Comparison of ENCODE assay signal across 28 cellular contexts in the genomic region with DNA sequence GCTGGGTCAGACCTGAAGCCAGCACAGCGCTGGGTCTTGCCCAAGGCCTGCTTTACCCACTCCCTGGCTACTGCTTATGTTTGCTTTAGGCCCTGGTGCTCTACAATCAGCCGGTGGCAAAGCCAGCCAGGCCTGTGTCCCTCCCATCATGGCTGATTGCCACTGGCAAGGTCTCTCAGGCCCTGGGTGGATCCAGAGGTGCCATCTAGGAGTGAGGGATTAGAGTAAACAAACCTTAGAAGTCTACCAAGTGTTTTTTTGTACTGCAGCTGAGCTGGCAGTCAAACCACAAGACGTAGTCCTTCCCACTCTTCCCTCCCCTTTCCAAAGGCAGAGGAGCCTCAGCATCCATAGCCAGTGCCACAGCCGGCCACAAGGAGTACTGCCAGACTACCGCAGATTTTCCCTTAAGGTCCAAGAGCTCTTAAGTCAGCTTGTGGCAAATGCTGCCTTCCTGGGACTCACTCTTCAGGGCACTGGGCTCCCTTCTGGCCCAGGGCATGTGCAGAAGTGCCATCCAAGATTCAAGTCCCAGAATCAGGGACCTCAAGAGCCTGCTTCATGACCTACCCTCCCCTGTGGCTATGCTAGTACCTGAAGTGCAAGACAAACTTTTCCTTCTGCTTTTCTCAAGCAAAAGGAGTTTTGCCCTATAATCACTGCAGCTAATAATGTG. TPM values are rescaled to one million over a fixed set of nuclear protein-coding genes. Genes with fewer than 3 reads are reported as not detected.
DNase-seq lines count a peak whose midpoint lies in the region; ATAC-seq and TF ChIP-seq lines count a peak whose summit lies in the region.
"Had no signal": no experiment of that assay in that cellular context is flagged by ENCODE, and none has a peak within 500 bp of the region (broad histone marks: within the 10 kb centered on the region; RNA-seq: fewer than 3 reads in every experiment).

No MANE protein-coding gene starts in this region.

- H3K9ac ChIP-seq in parathyroid adenoma (no peak overlapping the region), neural progenitor cell (no peak overlapping the region)
- H3K9ac ChIP-seq: SK-N-SH had no signal

- POLR2A ChIA-PET in WTC11 (lab: Charles Lee): no interaction called here
- POLR2A ChIA-PET in GM10248 (lab: Yijun Ruan, JAX): no interaction called here

- no peak for TF ChIP-seq CTCF in WTC11 (IDR thresholded peaks at IDR 0.05)
- TF ChIP-seq CTCF in parathyroid adenoma (IDR thresholded peaks at IDR 0.05): no peak
- TF ChIP-seq CTCF in GM10248 (IDR thresholded peaks at IDR 0.05; ENCODE audit: control extremely low read depth, extremely low read depth, low read depth, missing control alignments): no peak
- no peak for TF ChIP-seq CTCF in neural progenitor cell (IDR thresholded peaks at IDR 0.05)
- no peak for TF ChIP-seq CTCF in tibial nerve (IDR thresholded peaks at IDR 0.05)

- no peaks in the 10 kb centered on the region for H3K4me1 Mint-ChIP-seq in WTC11
- no peaks in the 10 kb centered on the region for H3K4me1 Mint-ChIP-seq in neural progenitor cell
- H3K4me1 Mint-ChIP-seq: activated CD4-positive, alpha-beta T cell treated with anti-CD3 and anti-CD28 coated beads, Interleukin-2, amount 10 ng/mL, durations not matched to agents 7 days and 5 days; CD4-positive, CD25-positive, alpha-beta regulatory T cell; memory B cell; naive thymus-derived CD8-positive, alpha-beta T cell had no signal

- DNase-seq in HT-29 (ENCODE audit: low spot score) (peak; percentile 87), WTC11 (ENCODE audit: low spot score) (no peak), left lobe of liver (ENCODE audit: low spot score) (peak; percentile 97), GM10248 (ENCODE audit: extremely low spot score) (no peak), neural progenitor cell (ENCODE audit: low spot score) (no peak), tibial nerve (ENCODE audit: low spot score in 2 of 2) (no peak)
- DNase-seq: activated CD4-positive, alpha-beta T cell treated with anti-CD3 and anti-CD28 coated beads, Interleukin-2, amount 10 ng/mL, durations not matched to agents 7 days and 5 days; activated naive CD4-positive, alpha-beta T cell treated with Interleukin-2 at 50 U/mL for 16 hours; activated T-cell treated with anti-CD3 and anti-CD28 coated beads, Interleukin-2, amount 50 U/mL, for 72 hours; CD4-positive, CD25-positive, alpha-beta regulatory T cell; DMS 273 treated with DMSO at 0.1 percent for 48 hours; GDM1; Karpas-422; kidney; naive thymus-derived CD8-positive, alpha-beta T cell; NCI-H1048; NCI-H187 treated with DMSO at 0.1 percent for 48 hours; NCI-H2227 treated with DMSO at 0.1 percent for 48 hours; NCI-H69; SK-N-SH; stimulated activated naive CD4-positive, alpha-beta T cell treated with Interleukin-2 at 50 U/mL for 16 hours; T-helper 2 cell; tibial artery had no signal

- TF ChIP-seq EP300 in tibial nerve (IDR thresholded peaks at IDR 0.05): no peak

- H3K27me3 Mint-ChIP-seq in WTC11 (ENCODE audit: low read depth): no peaks in the 10 kb centered on the region
- no peaks in the 10 kb centered on the region for H3K27me3 Mint-ChIP-seq in neural progenitor cell (ENCODE audit: insufficient read depth, low read depth)
- H3K27me3 Mint-ChIP-seq: CD4-positive, CD25-positive, alpha-beta regulatory T cell had no signal

- H3K9me3 ChIP-seq in parathyroid adenoma (ENCODE audit: control insufficient read depth, low read length): no peaks in the 10 kb centered on the region
- H3K9me3 ChIP-seq in neural progenitor cell (ENCODE audit: low read depth): no peaks in the 10 kb centered on the region
- peaks cover 0 to 12% (median 0%) of the 10 kb centered on the region in 4 donors for H3K9me3 ChIP-seq in tibial nerve
- H3K9me3 ChIP-seq: adrenal gland, SK-N-SH, tibial artery had no signal

- H3K27ac ChIP-seq in parathyroid adenoma (peak overlapping the region; percentile 45), neural progenitor cell (no peak overlapping the region), tibial nerve (no peak overlapping the region)
- H3K27ac ChIP-seq: adrenal gland, right atrium auricular region, tibial artery had no signal

- CTCF ChIA-PET in WTC11 (lab: Charles Lee): interaction anchor here (0.5 to 1.9 kb wide), 8 partner anchors 9 to 201 kb away, joined by 3 to 13 read pairs (median 4); no protein-coding TSS in a partner anchor
- CTCF ChIA-PET in GM10248 (lab: Yijun Ruan, JAX): no interaction called here

- H3F3A ChIP-seq in neural progenitor cell (ENCODE audit: low read depth): no peaks in the 10 kb centered on the region

- peak; percentile 64 for ATAC-seq in WTC11
- ATAC-seq in left lobe of liver: peak; percentile 97
- no peak for ATAC-seq in GM21360 (IDR thresholded peaks at IDR 0.05; ENCODE audit: unreplicated experiment)
- ATAC-seq: activated T-cell treated with anti-CD3 and anti-CD28 coated beads, Interleukin-2, amount 50 U/mL, for 72 hours; naive thymus-derived CD8-positive, alpha-beta T cell had no signal

- H3K4me2 ChIP-seq in parathyroid adenoma (ENCODE audit: low read length): no peak overlapping the region
- no peak overlapping the region for H3K4me2 ChIP-seq in neural progenitor cell
- H3K4me2 ChIP-seq: SK-N-SH had no signal

- TF ChIP-seq POLR2A in tibial nerve (IDR thresholded peaks at IDR 0.05): no peak

- no peaks in the 10 kb centered on the region for H3K27me3 ChIP-seq in parathyroid adenoma (ENCODE audit: control insufficient read depth, insufficient read depth, low read length)
- no peaks in the 10 kb centered on the region for H3K27me3 ChIP-seq in neural progenitor cell
- no peaks in the 10 kb centered on the region for H3K27me3 ChIP-seq in tibial nerve
- H3K27me3 ChIP-seq: adrenal gland, right atrium auricular region, tibial artery had no signal

- H2AFZ ChIP-seq in parathyroid adenoma: peak overlapping the region; percentile 23
- no peak overlapping the region for H2AFZ ChIP-seq in neural progenitor cell (replicated peaks)

- H4K20me1 ChIP-seq in neural progenitor cell (ENCODE audit: low read depth): no peaks in the 10 kb centered on the region

- H3K4me1 ChIP-seq in parathyroid adenoma (peaks cover 4% of the 10 kb centered on the region), neural progenitor cell (no peaks in the 10 kb centered on the region), tibial nerve (no peaks in the 10 kb centered on the region)
- H3K4me1 ChIP-seq: adrenal gland, right atrium auricular region had no signal

- H3K4me3 ChIP-seq in parathyroid adenoma (ENCODE audit: low read depth, low read length) (no peak overlapping the region), neural progenitor cell (no peak overlapping the region), tibial nerve (no peak overlapping the region)
- H3K4me3 ChIP-seq: adrenal gland, right atrium auricular region, tibial artery had no signal

- no peaks in the 10 kb centered on the region for H3K36me3 ChIP-seq in parathyroid adenoma (ENCODE audit: control insufficient read depth, insufficient read depth, low read length)
- no peaks in the 10 kb centered on the region for H3K36me3 ChIP-seq in neural progenitor cell
- no peaks in the 10 kb centered on the region for H3K36me3 ChIP-seq in tibial nerve
- H3K36me3 ChIP-seq: adrenal gland, right atrium auricular region, tibial artery had no signal

- H3K27ac Mint-ChIP-seq in WTC11 (no peak overlapping the region), neural progenitor cell (no peak overlapping the region)
- H3K27ac Mint-ChIP-seq: activated CD4-positive, alpha-beta T cell treated with anti-CD3 and anti-CD28 coated beads, Interleukin-2, amount 10 ng/mL, durations not matched to agents 7 days and 5 days; activated T-cell treated with anti-CD3 and anti-CD28 coated beads, Interleukin-2, amount 50 U/mL, for 72 hours; CD4-positive, CD25-positive, alpha-beta regulatory T cell; memory B cell; naive thymus-derived CD8-positive, alpha-beta T cell had no signal

- no peaks in the 10 kb centered on the region for H3K79me2 ChIP-seq in parathyroid adenoma
- H3K79me2 ChIP-seq in neural progenitor cell (ENCODE audit: low read depth): no peaks in the 10 kb centered on the region

- 73 to 82% methylated on average over 5 of the region's 5 CpGs for WGBS in tibial nerve, 2 donors

- H3K36me3 Mint-ChIP-seq in WTC11 (no peaks in the 10 kb centered on the region), neural progenitor cell (no peaks in the 10 kb centered on the region)
- H3K36me3 Mint-ChIP-seq: CD4-positive, CD25-positive, alpha-beta regulatory T cell; memory B cell had no signal

- H3K9me3 Mint-ChIP-seq in WTC11 (peaks cover 9% of the 10 kb centered on the region; the same call in 1 of the 2 replicates), neural progenitor cell (peaks cover 4% of the 10 kb centered on the region)

- no peak overlapping the region for H3K4me3 Mint-ChIP-seq in WTC11
- no peak overlapping the region for H3K4me3 Mint-ChIP-seq in neural progenitor cell
- H3K4me3 Mint-ChIP-seq: activated CD4-positive, alpha-beta T cell treated with anti-CD3 and anti-CD28 coated beads, Interleukin-2, amount 10 ng/mL, durations not matched to agents 7 days and 5 days; activated T-cell treated with anti-CD3 and anti-CD28 coated beads, Interleukin-2, amount 50 U/mL, for 72 hours; CD4-positive, CD25-positive, alpha-beta regulatory T cell; memory B cell; naive thymus-derived CD8-positive, alpha-beta T cell had no signal

TF ChIP-seq in WTC11, 78 proteins besides CTCF, POLR2A, EP300 and RAD21 (continues in another document):
- no peak for TF ChIP-seq NFE2L1 (CRISPR knock-in tag; IDR thresholded peaks at IDR 0.05)
- TF ChIP-seq, protein P1, sequence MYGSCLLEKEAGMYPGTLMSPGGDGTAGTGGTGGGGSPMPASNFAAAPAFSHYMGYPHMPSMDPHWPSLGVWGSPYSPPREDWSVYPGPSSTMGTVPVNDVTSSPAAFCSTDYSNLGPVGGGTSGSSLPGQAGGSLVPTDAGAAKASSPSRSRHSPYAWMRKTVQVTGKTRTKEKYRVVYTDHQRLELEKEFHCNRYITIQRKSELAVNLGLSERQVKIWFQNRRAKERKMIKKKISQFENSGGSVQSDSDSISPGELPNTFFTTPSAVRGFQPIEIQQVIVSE (CRISPR knock-in tag; IDR thresholded peaks at IDR 0.05; ENCODE audit: borderline replicate concordance): no peak
- TF ChIP-seq TCF7 (CRISPR knock-in tag; IDR thresholded peaks at IDR 0.05; ENCODE audit: low read depth): no peak
- no peak for TF ChIP-seq ZNF423 (CRISPR knock-in tag; IDR thresholded peaks at IDR 0.05)
- TF ChIP-seq TEAD4 (CRISPR knock-in tag; IDR thresholded peaks at IDR 0.05): no peak
- TF ChIP-seq SMAD3 (CRISPR knock-in tag; IDR thresholded peaks at IDR 0.05; ENCODE audit: borderline replicate concordance): no peak
- TF ChIP-seq TEAD1 (CRISPR knock-in tag; IDR thresholded peaks at IDR 0.05): no peak
- no peak for TF ChIP-seq MYBL2 (CRISPR knock-in tag; IDR thresholded peaks at IDR 0.05)

RNA-seq across cellular contexts. Expression of a gene that starts 20.0 kb away (rescaled TPM):
- total RNA-seq in HT-29 (2014; rRNA removed; shearing (Covaris generic)): 2.4 and 3.8 TPM in 2 replicates
- total RNA-seq in WTC11 (2021) (0.11 TPM in 1 of 3 replicates, not detected in the others), left lobe of liver (2.5 TPM), neural progenitor cell (ENCODE audit: low replicate concordance) (not detected in 2 replicates), tibial nerve (under 1 TPM in 1 of 4 donors, not detected in 3; 0.30 TPM)
- total RNA-seq: activated CD4-positive, alpha-beta T cell treated with anti-CD3 and anti-CD28 coated beads, Interleukin-2, amount 10 ng/mL, durations not matched to agents 7 days and 5 days; CD4-positive, CD25-positive, alpha-beta regulatory T cell; naive thymus-derived CD8-positive, alpha-beta T cell had no signal

Comparison
In these comparisons a context has a peak if more than half of its experiments do, and no peak if none do; other contexts are left out.
1. DNase-seq: peak in HT-29 (single experiment) and left lobe of liver (single experiment); none in WTC11 (single experiment), GM10248 (single experiment), neural progenitor cell (single experiment) and tibial nerve (0 of 2).